ENCODE assay signal across 1 cellular context in genomic region chr7:70660154-70660818, GRCh38.
TF ChIP-seq lines count a peak whose summit lies in the region.

No MANE protein-coding gene starts in this region.

TF ChIP-seq in H1, 55 proteins besides CTCF, POLR2A, EP300 and RAD21:
- TF ChIP-seq ZNF274 (IDR thresholded peaks at IDR 0.05; ENCODE audit: borderline replicate concordance, extremely low read depth, low read length) (no peak), ASH2L (IDR thresholded peaks at IDR 0.05; ENCODE audit: low read length) (no peak), RBBP5 (IDR thresholded peaks at IDR 0.05; ENCODE audit: borderline replicate concordance, low read depth, low read length) (no peak), KDM1A (IDR thresholded peaks at IDR 0.05; ENCODE audit: borderline replicate concordance, low read length) (no peak), SAP30 (IDR thresholded peaks at IDR 0.05; ENCODE audit: insufficient read depth, insufficient replicate concordance, low read length) (no peak), TBP (IDR thresholded peaks at IDR 0.05; ENCODE audit: low read depth, low read length) (no peak), CBX5 (IDR thresholded peaks at IDR 0.05; ENCODE audit: low read depth, low read length) (no peak), YY1 (IDR thresholded peaks at IDR 0.05; ENCODE audit: low read depth, low read length) (no peak), FOSL1 (IDR thresholded peaks at IDR 0.05; ENCODE audit: insufficient read depth, low read depth, low read length) (no peak), RFX5 (IDR thresholded peaks at IDR 0.05; ENCODE audit: borderline replicate concordance, low read depth, low read length) (no peak), ATF2 (IDR thresholded peaks at IDR 0.05; ENCODE audit: low read length) (no peak), JUND (IDR thresholded peaks at IDR 0.05; ENCODE audit: low read length) (no peak), E2F6 (IDR thresholded peaks at IDR 0.05) (no peak), KDM5A (IDR thresholded peaks at IDR 0.05; ENCODE audit: low read length) (no peak), EZH2 (IDR thresholded peaks at IDR 0.05; ENCODE audit: low read depth, low read length, severe bottlenecking) (no peak), KDM4A (IDR thresholded peaks at IDR 0.05; ENCODE audit: low read depth, low read length, severe bottlenecking) (no peak), USF2 (IDR thresholded peaks at IDR 0.05; ENCODE audit: low read length) (no peak), SIN3A (conservative IDR thresholded peaks at IDR 0.05 in 1 of 2, IDR thresholded peaks at IDR 0.05 in 1 of 2; ENCODE audit: low read depth in 1 of 2, low read length in 2 of 2) (no peak), SIX5 (IDR thresholded peaks at IDR 0.05; ENCODE audit: low read depth, low read length) (no peak)
